Comparison of ENCODE assay signal across 1 cellular context in the genomic region with DNA sequence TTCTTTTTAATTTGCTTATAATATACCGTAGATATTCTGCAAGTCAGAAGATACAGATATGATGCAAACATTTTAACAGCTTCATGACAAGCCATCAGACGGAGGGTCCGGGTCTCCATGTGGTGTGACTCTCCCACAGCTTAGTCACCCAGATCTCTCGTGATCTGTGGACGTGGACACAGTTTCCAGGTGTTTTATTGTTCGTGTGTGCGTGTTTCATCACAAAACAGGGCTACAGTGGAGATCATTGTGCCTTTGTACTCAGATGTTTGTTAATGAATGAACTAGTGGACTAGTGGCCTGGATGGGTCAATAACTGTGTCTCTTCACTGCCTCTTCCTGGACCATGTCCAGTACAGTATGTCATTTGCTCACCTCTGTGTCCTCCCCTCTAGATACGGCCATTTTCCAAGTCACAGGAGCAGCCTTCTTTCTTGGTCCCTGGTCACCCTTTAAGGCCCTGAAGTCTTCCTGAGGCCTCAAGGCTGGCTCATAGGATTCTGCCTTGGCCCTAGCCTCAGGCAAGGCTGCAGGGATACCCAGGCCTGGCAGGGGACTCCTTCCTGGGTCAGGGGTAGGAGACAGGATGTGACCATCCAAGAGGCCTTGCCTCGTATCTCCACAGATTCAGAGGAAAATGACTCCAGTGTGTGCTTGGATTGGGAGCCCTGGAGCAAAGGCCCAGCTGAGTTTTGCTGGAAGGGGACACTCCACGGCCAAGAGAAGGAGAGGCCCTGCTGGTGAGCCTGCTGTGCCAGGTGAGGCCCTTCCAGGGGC.
TF ChIP-seq lines count a peak whose summit lies in the region.

No MANE protein-coding gene starts in this region.

TF ChIP-seq in HepG2, 621 proteins besides CTCF, POLR2A, EP300 and RAD21 (continued from another document and continues in another):
- TF ChIP-seq, protein P1, sequence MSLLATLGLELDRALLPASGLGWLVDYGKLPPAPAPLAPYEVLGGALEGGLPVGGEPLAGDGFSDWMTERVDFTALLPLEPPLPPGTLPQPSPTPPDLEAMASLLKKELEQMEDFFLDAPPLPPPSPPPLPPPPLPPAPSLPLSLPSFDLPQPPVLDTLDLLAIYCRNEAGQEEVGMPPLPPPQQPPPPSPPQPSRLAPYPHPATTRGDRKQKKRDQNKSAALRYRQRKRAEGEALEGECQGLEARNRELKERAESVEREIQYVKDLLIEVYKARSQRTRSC (CRISPR knock-in tag; IDR thresholded peaks at IDR 0.05; ENCODE audit: low read depth): no peak
- peak; percentile 44 for TF ChIP-seq ZFP1 (CRISPR knock-in tag; IDR thresholded peaks at IDR 0.05)
- peak; percentile 92 for TF ChIP-seq ZNF543 (CRISPR knock-in tag; IDR thresholded peaks at IDR 0.05)
- TF ChIP-seq, protein P2, sequence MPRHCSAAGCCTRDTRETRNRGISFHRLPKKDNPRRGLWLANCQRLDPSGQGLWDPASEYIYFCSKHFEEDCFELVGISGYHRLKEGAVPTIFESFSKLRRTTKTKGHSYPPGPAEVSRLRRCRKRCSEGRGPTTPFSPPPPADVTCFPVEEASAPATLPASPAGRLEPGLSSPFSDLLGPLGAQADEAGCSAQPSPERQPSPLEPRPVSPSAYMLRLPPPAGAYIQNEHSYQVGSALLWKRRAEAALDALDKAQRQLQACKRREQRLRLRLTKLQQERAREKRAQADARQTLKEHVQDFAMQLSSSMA (CRISPR knock-in tag; IDR thresholded peaks at IDR 0.05): peak; percentile 41; the same call in 1 of the 2 replicates
- 0 out of 2 replicates have a peak, but pooled peaks have one; percentile 6 for TF ChIP-seq STAG1 (CRISPR knock-in tag; IDR thresholded peaks at IDR 0.05)
- TF ChIP-seq, protein P3, sequence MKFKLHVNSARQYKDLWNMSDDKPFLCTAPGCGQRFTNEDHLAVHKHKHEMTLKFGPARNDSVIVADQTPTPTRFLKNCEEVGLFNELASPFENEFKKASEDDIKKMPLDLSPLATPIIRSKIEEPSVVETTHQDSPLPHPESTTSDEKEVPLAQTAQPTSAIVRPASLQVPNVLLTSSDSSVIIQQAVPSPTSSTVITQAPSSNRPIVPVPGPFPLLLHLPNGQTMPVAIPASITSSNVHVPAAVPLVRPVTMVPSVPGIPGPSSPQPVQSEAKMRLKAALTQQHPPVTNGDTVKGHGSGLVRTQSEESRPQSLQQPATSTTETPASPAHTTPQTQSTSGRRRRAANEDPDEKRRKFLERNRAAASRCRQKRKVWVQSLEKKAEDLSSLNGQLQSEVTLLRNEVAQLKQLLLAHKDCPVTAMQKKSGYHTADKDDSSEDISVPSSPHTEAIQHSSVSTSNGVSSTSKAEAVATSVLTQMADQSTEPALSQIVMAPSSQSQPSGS (CRISPR knock-in tag; IDR thresholded peaks at IDR 0.05): no peak; the same call in 1 of the 2 replicates
- no peak for TF ChIP-seq ZNF432 (CRISPR knock-in tag; IDR thresholded peaks at IDR 0.05; ENCODE audit: borderline replicate concordance)
- no peak for TF ChIP-seq ZNF549 (CRISPR knock-in tag; IDR thresholded peaks at IDR 0.05)
- TF ChIP-seq, protein P4, sequence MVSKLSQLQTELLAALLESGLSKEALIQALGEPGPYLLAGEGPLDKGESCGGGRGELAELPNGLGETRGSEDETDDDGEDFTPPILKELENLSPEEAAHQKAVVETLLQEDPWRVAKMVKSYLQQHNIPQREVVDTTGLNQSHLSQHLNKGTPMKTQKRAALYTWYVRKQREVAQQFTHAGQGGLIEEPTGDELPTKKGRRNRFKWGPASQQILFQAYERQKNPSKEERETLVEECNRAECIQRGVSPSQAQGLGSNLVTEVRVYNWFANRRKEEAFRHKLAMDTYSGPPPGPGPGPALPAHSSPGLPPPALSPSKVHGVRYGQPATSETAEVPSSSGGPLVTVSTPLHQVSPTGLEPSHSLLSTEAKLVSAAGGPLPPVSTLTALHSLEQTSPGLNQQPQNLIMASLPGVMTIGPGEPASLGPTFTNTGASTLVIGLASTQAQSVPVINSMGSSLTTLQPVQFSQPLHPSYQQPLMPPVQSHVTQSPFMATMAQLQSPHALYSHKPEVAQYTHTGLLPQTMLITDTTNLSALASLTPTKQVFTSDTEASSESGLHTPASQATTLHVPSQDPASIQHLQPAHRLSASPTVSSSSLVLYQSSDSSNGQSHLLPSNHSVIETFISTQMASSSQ (IDR thresholded peaks at IDR 0.05; ENCODE audit: low read depth): peak; percentile 68
- TF ChIP-seq, protein P4 (CRISPR knock-in tag; IDR thresholded peaks at IDR 0.05; ENCODE audit: borderline replicate concordance): peak; percentile 82; the same call in 1 of the 2 replicates
- TF ChIP-seq, protein P5, sequence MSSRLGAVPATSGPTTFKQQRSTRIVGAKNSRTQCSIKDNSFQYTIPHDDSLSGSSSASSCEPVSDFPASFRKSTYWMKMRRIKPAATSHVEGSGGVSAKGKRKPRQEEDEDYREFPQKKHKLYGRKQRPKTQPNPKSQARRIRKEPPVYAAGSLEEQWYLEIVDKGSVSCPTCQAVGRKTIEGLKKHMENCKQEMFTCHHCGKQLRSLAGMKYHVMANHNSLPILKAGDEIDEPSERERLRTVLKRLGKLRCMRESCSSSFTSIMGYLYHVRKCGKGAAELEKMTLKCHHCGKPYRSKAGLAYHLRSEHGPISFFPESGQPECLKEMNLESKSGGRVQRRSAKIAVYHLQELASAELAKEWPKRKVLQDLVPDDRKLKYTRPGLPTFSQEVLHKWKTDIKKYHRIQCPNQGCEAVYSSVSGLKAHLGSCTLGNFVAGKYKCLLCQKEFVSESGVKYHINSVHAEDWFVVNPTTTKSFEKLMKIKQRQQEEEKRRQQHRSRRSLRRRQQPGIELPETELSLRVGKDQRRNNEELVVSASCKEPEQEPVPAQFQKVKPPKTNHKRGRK (CRISPR knock-in tag; IDR thresholded peaks at IDR 0.05): peak; percentile 72; the same call in 1 of the 2 replicates
- TF ChIP-seq ZNF317 (CRISPR knock-in tag; IDR thresholded peaks at IDR 0.05): peak; percentile 90
- TF ChIP-seq ZNF17 (CRISPR knock-in tag; IDR thresholded peaks at IDR 0.05): no peak
- TF ChIP-seq, protein P6, sequence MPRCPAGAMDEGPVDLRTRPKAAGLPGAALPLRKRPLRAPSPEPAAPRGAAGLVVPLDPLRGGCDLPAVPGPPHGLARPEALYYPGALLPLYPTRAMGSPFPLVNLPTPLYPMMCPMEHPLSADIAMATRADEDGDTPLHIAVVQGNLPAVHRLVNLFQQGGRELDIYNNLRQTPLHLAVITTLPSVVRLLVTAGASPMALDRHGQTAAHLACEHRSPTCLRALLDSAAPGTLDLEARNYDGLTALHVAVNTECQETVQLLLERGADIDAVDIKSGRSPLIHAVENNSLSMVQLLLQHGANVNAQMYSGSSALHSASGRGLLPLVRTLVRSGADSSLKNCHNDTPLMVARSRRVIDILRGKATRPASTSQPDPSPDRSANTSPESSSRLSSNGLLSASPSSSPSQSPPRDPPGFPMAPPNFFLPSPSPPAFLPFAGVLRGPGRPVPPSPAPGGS (CRISPR knock-in tag; IDR thresholded peaks at IDR 0.05): peak; percentile 86
- TF ChIP-seq, protein P7, sequence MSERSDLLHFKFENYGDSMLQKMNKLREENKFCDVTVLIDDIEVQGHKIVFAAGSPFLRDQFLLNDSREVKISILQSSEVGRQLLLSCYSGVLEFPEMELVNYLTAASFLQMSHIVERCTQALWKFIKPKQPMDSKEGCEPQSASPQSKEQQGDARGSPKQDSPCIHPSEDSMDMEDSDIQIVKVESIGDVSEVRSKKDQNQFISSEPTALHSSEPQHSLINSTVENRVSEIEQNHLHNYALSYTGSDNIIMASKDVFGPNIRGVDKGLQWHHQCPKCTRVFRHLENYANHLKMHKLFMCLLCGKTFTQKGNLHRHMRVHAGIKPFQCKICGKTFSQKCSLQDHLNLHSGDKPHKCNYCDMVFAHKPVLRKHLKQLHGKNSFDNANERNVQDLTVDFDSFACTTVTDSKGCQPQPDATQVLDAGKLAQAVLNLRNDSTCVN (CRISPR knock-in tag; IDR thresholded peaks at IDR 0.05; ENCODE audit: borderline replicate concordance): no peak
- peak; percentile 92 for TF ChIP-seq ZNF772 (CRISPR knock-in tag; IDR thresholded peaks at IDR 0.05)
- no peak for TF ChIP-seq RELA (CRISPR knock-in tag; IDR thresholded peaks at IDR 0.05)
- no peak for TF ChIP-seq GTF3A (CRISPR knock-in tag; conservative IDR thresholded peaks at IDR 0.05)
- TF ChIP-seq SALL1 (CRISPR knock-in tag; IDR thresholded peaks at IDR 0.05): peak; percentile 97
- TF ChIP-seq HOXA7 (CRISPR knock-in tag; IDR thresholded peaks at IDR 0.05): no peak
- TF ChIP-seq, protein P8, sequence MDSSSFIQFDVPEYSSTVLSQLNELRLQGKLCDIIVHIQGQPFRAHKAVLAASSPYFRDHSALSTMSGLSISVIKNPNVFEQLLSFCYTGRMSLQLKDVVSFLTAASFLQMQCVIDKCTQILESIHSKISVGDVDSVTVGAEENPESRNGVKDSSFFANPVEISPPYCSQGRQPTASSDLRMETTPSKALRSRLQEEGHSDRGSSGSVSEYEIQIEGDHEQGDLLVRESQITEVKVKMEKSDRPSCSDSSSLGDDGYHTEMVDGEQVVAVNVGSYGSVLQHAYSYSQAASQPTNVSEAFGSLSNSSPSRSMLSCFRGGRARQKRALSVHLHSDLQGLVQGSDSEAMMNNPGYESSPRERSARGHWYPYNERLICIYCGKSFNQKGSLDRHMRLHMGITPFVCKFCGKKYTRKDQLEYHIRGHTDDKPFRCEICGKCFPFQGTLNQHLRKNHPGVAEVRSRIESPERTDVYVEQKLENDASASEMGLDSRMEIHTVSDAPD (CRISPR knock-in tag; IDR thresholded peaks at IDR 0.05): peak; percentile 79
- TF ChIP-seq, protein P9, sequence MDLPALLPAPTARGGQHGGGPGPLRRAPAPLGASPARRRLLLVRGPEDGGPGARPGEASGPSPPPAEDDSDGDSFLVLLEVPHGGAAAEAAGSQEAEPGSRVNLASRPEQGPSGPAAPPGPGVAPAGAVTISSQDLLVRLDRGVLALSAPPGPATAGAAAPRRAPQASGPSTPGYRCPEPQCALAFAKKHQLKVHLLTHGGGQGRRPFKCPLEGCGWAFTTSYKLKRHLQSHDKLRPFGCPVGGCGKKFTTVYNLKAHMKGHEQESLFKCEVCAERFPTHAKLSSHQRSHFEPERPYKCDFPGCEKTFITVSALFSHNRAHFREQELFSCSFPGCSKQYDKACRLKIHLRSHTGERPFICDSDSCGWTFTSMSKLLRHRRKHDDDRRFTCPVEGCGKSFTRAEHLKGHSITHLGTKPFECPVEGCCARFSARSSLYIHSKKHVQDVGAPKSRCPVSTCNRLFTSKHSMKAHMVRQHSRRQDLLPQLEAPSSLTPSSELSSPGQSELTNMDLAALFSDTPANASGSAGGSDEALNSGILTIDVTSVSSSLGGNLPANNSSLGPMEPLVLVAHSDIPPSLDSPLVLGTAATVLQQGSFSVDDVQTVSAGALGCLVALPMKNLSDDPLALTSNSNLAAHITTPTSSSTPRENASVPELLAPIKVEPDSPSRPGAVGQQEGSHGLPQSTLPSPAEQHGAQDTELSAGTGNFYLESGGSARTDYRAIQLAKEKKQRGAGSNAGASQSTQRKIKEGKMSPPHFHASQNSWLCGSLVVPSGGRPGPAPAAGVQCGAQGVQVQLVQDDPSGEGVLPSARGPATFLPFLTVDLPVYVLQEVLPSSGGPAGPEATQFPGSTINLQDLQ (CRISPR knock-in tag; IDR thresholded peaks at IDR 0.05): no peak
- TF ChIP-seq, protein P10, sequence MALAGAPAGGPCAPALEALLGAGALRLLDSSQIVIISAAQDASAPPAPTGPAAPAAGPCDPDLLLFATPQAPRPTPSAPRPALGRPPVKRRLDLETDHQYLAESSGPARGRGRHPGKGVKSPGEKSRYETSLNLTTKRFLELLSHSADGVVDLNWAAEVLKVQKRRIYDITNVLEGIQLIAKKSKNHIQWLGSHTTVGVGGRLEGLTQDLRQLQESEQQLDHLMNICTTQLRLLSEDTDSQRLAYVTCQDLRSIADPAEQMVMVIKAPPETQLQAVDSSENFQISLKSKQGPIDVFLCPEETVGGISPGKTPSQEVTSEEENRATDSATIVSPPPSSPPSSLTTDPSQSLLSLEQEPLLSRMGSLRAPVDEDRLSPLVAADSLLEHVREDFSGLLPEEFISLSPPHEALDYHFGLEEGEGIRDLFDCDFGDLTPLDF (CRISPR knock-in tag; IDR thresholded peaks at IDR 0.05): no peak
- TF ChIP-seq JUN (CRISPR knock-in tag; IDR thresholded peaks at IDR 0.05): peak; percentile 93
- TF ChIP-seq ZSCAN25 (CRISPR knock-in tag; IDR thresholded peaks at IDR 0.05): 0 out of 2 replicates have a peak, but pooled peaks have one; percentile 47
- TF ChIP-seq ZSCAN22 (CRISPR knock-in tag; IDR thresholded peaks at IDR 0.05): no peak
- TF ChIP-seq TCF7L2 (IDR thresholded peaks at IDR 0.05; ENCODE audit: low read depth, low read length): no peak
- TF ChIP-seq ZNF619 (CRISPR knock-in tag; IDR thresholded peaks at IDR 0.05): peak; percentile 86
- TF ChIP-seq ZNF776 (CRISPR knock-in tag; IDR thresholded peaks at IDR 0.05): peak; percentile 72
